Comparison of ENCODE assay signal across 14 cellular contexts in the genomic region with DNA sequence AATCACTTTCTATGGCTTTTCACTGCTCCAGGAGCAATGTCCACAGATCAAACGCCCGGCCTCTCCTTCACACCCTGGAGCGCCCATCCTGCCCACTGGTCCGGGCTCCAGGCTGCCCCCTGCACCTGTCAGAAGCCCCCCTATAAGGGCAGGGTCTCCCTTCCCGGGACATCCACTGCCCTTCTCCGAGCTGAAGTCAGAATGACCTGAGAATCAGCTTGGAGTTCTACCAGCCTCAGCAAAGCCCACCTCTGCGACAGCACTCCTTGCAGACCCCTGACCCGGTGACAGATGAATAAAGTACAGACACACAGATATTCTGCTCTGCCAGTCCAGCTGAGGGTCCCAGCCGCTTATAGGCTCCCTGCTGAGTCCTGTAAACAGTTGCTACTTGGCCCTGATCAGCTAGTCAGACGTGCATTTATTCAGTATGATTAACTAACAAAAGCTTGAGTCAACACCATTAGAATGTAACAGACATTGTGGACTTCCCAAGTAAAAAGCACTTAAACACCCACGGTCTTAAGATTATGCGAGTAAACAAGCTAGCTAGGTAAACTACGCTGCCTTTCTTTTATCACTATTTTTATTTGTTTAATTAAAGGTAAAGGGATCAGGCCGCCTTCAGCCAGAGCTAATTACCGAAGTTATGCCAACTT. TPM values are rescaled to one million over a fixed set of nuclear protein-coding genes. Genes with fewer than 3 reads are reported as not detected.
A peak's percentile ranks its signal among the peaks of the same experiment; 100 is the strongest.
DNase-seq lines count a peak whose midpoint lies in the region; ATAC-seq and TF ChIP-seq lines count a peak whose summit lies in the region.
"Had no signal": no experiment of that assay in that cellular context is flagged by ENCODE, and none has a peak within 500 bp of the region (broad histone marks: within the 10 kb centered on the region; RNA-seq: fewer than 3 reads in every experiment).

No MANE protein-coding gene starts in this region.

- TF ChIP-seq CTCF in A673 (conservative IDR thresholded peaks at IDR 0.05; ENCODE audit: low read depth, low read length) = no peak
- TF ChIP-seq CTCF in esophagus squamous epithelium (IDR thresholded peaks at IDR 0.05) = no peak
- TF ChIP-seq CTCF in endothelial cell (IDR thresholded peaks at IDR 0.05; ENCODE audit: unreplicated experiment) = no peak

- WGBS in esophagus squamous epithelium, 2 donors = 27 to 51% methylated on average over 11 to 15 of the region's 15 CpGs

- POLR2A ChIA-PET in A673 (lab: Charles Lee; ENCODE audit: low non-redundant PET) = interaction anchor here (0.7 kb wide), 1 partner anchor 39 kb away, joined by 3 read pairs; no protein-coding TSS in a partner anchor

- peak overlapping the region; percentile 28 for H3K4me3 ChIP-seq in A673 (ENCODE audit: low read depth, low read length, poor library complexity, severe bottlenecking)
- no peak overlapping the region; the same call in 1 of the 2 replicates for H3K4me3 ChIP-seq in H7 (ENCODE audit: insufficient read depth, low read depth, low read length)
- peak overlapping the region in 3 of 4 donors; percentile 58 to 76 (median 60) for H3K4me3 ChIP-seq in esophagus squamous epithelium
- H3K4me3 ChIP-seq: left lung had no signal

- no peak overlapping the region for H3K4me3 Mint-ChIP-seq in T-helper 17 cell
- H3K4me3 Mint-ChIP-seq in endothelial cell (ENCODE audit: unreplicated experiment) = no peak overlapping the region

- H3K9me3 Mint-ChIP-seq in endothelial cell (ENCODE audit: unreplicated experiment) = no peaks in the 10 kb centered on the region

- no peaks in the 10 kb centered on the region for H3K27me3 Mint-ChIP-seq in T-helper 17 cell
- H3K27me3 Mint-ChIP-seq in endothelial cell (ENCODE audit: unreplicated experiment) = peaks cover 9% of the 10 kb centered on the region

- H3K27ac Mint-ChIP-seq in T-helper 17 cell = peak overlapping the region; percentile 97
- no peak overlapping the region for H3K27ac Mint-ChIP-seq in endothelial cell (ENCODE audit: unreplicated experiment)

- peaks cover 24% of the 10 kb centered on the region for H3K36me3 ChIP-seq in A673 (ENCODE audit: insufficient read depth, low read length, poor library complexity, severe bottlenecking)
- H3K36me3 ChIP-seq in H7 (replicated peaks; ENCODE audit: control insufficient read depth, insufficient read depth, low read length) = no peaks in the 10 kb centered on the region; the same call in 1 of the 2 replicates
- no peaks in the 10 kb centered on the region for H3K36me3 ChIP-seq in esophagus squamous epithelium

- H3K4me1 Mint-ChIP-seq in T-helper 17 cell (peaks cover 35% of the 10 kb centered on the region), endothelial cell (ENCODE audit: unreplicated experiment) (peaks cover 8% of the 10 kb centered on the region)

- intact Hi-C loops in A673 (cut with micrococcal nuclease; ENCODE audit: unreplicated experiment) = no loop called here
- intact Hi-C loops in esophagus squamous epithelium (cut with DNase I) = no loop called here
- intact Hi-C loops in Right ventricle myocardium superior (cut with DNase I) = no loop called here

- TF ChIP-seq POLR2A in esophagus squamous epithelium (IDR thresholded peaks at IDR 0.05) = no peak

- BruUV-seq in A673 (replicated peaks; lab: Mats Ljungman, UMichigan) = no TSS peak

- H3K9me3 ChIP-seq in A673 (ENCODE audit: low read depth, low read length, poor library complexity, severe bottlenecking) (no peaks in the 10 kb centered on the region), T-helper 17 cell (ENCODE audit: control insufficient read depth, low read length, poor library complexity, severe bottlenecking) (no peaks in the 10 kb centered on the region), esophagus squamous epithelium (no peaks in the 10 kb centered on the region)
- H3K9me3 ChIP-seq: left lung had no signal

- H3K27me3 ChIP-seq in A673 (replicated peaks; ENCODE audit: insufficient read depth, low read depth, low read length, poor library complexity) (no peaks in the 10 kb centered on the region), H7 (ENCODE audit: control insufficient read depth, insufficient read depth, low read length) (peaks cover 11% of the 10 kb centered on the region), esophagus squamous epithelium (no peaks in the 10 kb centered on the region)

- ATAC-seq in T-helper 17 cell (no peak), Right ventricle myocardium superior (ENCODE audit: poor library complexity) (no peak), HG03095 (IDR thresholded peaks at IDR 0.05; ENCODE audit: unreplicated experiment) (no peak)
- ATAC-seq: esophagus mucosa, left lung, right cardiac atrium had no signal

- H3K36me3 Mint-ChIP-seq in T-helper 17 cell (ENCODE audit: low read depth) (no peaks in the 10 kb centered on the region), endothelial cell (ENCODE audit: low read depth, unreplicated experiment) (peaks cover 3% of the 10 kb centered on the region)

- CTCF ChIA-PET in A673 (lab: Charles Lee) = no interaction called here

- no peak overlapping the region for H3K27ac ChIP-seq in A673 (ENCODE audit: low read depth, low read length, poor library complexity, severe bottlenecking)
- H3K27ac ChIP-seq in esophagus squamous epithelium = peak overlapping the region; percentile 43 to 85 (median 77)
- H3K27ac ChIP-seq: left lung had no signal

- peaks cover 42% of the 10 kb centered on the region for H3K4me1 ChIP-seq in A673 (ENCODE audit: insufficient read depth, low read length, poor library complexity, severe bottlenecking)
- H3K4me1 ChIP-seq in esophagus squamous epithelium = peaks cover 31 to 99% (median 38%) of the 10 kb centered on the region in 3 donors

- DNase-seq in A673 (ENCODE audit: low spot score) = no peak
- DNase-seq in H7 = peak; percentile 27
- no peak for DNase-seq in T-helper 17 cell
- DNase-seq in esophagus squamous epithelium (lab: John Stamatoyannopoulos, UW) = no peak
- no peak for DNase-seq in endothelial cell (ENCODE audit: low spot score)
- DNase-seq in stimulated activated CD4-positive, alpha-beta T cell treated with anti-CD3 and anti-CD28 coated beads, Interleukin-12 subunit alpha, Interleukin-12 subunit beta, amount 100 ng/mL, for 4 hours = no peak
- DNase-seq in Right ventricle myocardium superior = no peak
- DNase-seq: COR-L47, left lung, NCI-H187 treated with DMSO at 0.1 percent for 48 hours, SW 1271 had no signal

RNA-seq across cellular contexts. Expression of gene SLC7A5, which starts 4.8 kb away (rescaled TPM):
- total RNA-seq in A673 (2021) (324 and 371 TPM in 2 replicates), T-helper 17 cell (10 to 100 TPM; 50.4 to 53.9 TPM), esophagus squamous epithelium (100 to 1,000 TPM in 3 of 4 donors, 10 to 100 TPM in 1; 75.3 to 179 (median 145) TPM), endothelial cell (ENCODE audit: unreplicated experiment) (18.8 TPM), Right ventricle myocardium superior (3.9 TPM)
- 91.6 and 188 TPM in 2 replicates for total RNA-seq in H7 (2014; rRNA removed; shearing (Covaris generic))
